Comparison of ENCODE assay signal across 14 cellular contexts in the genomic region with DNA sequence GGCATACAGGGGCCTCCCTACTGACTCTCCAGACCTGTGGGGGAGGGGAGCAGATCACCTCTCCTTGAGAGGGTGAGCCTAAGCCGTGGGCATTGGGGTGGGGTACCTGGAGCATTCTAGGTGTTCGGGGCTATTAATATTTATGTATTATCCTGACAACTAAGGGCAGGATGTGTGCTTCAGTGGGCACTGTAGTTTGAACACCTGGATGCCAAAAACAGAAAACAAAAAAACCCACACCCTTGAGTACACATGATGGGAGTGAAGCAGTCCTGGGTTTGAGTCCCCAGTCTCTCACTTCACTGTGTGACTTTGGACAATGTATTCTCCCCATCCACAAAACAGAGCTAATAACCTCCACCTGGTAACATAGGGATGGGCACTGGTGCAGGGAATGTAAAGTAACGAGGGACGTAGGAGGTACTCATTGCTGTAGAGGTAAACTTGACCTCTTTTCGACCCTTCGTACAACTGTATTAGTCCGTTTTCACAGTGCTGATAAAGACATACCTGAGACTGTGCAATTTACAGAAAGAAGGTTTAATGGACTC.
DNase-seq lines count a peak whose midpoint lies in the region.
"Had no signal": no experiment of that assay in that cellular context is flagged by ENCODE, and none has a peak within 500 bp of the region (broad histone marks: within the 10 kb centered on the region; RNA-seq: fewer than 3 reads in every experiment).

No MANE protein-coding gene starts in this region.

- H3K27me3 ChIP-seq in MG63: no peaks in the 10 kb centered on the region

- no peaks in the 10 kb centered on the region for H3K9me3 ChIP-seq in MG63

- H3K36me3 ChIP-seq in MG63: no peaks in the 10 kb centered on the region

- H3K4me3 ChIP-seq in MG63: no peak overlapping the region

- peak; percentile 24 for DNase-seq in NCI-H2029 (lab: John Stamatoyannopoulos, UW)
- DNase-seq in NCI-H2029 treated with DMSO at 0.1 percent for 48 hours (lab: John Stamatoyannopoulos, UW): no peak
- peak; percentile 7 for DNase-seq in DMS79 (lab: John Stamatoyannopoulos, UW)
- DNase-seq in NCI-H69 (lab: John Stamatoyannopoulos, UW): peak; percentile 18
- DNase-seq in epithelial cell of prostate (ENCODE audit: low read depth, low spot score): no peak
- no peak for DNase-seq in stimulated activated CD4-positive, alpha-beta T cell treated with anti-CD3 and anti-CD28 coated beads, Interleukin-1b, Interleukin-23, amount 100 ng/mL, for 48 hours
- DNase-seq in DMS114 treated with DMSO at 0.1 percent for 48 hours (lab: John Stamatoyannopoulos, UW; ENCODE audit: unreplicated experiment): no peak
- no peak for DNase-seq in MG63
- DNase-seq: GDM1, IMR-90, NCI-H1694 treated with DMSO at 0.1 percent for 48 hours, NCI-H2171, NCI-H446 treated with DMSO at 0.1 percent for 48 hours, RPMI8226 had no signal

- peak overlapping the region; percentile 15 for H3K27ac ChIP-seq in epithelial cell of prostate

Comparison
In these comparisons a context has a peak if more than half of its experiments do, and no peak if none do; other contexts are left out.
1. DNase-seq: peak in NCI-H2029 (single experiment), DMS79 (single experiment) and NCI-H69 (single experiment); none in NCI-H2029 treated with DMSO at 0.1 percent for 48 hours (single experiment), epithelial cell of prostate (single experiment), stimulated activated CD4-positive, alpha-beta T cell treated with anti-CD3 and anti-CD28 coated beads, Interleukin-1b, Interleukin-23, amount 100 ng/mL, for 48 hours (single experiment), DMS114 treated with DMSO at 0.1 percent for 48 hours (single experiment) and MG63 (single experiment).